ENCODE assay signal across 26 cellular contexts in the genomic region with DNA sequence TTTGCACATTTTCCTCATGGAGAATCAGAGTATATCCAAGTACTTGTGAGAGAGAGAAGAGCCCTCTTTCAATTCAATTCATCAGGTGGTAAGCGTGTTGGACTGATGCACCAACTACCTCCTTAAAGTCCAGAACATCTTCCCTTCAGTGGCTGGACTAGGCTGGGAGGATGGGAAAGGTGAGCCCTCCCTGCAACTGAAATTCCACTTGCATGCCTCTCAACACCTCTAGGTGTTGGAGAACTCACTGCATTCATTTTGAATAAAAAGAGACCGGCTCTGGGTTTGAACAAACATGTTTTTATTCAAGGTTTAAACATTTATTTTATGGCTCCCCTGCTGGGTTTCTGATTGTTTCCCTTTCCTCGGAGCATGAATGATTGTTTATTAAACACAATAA.
"Had no signal": no experiment of that assay in that cellular context is flagged by ENCODE, and none has a peak within 500 bp of the region (broad histone marks: within the 10 kb centered on the region; RNA-seq: fewer than 3 reads in every experiment).

No MANE protein-coding gene starts in this region.

- H3K9me3 ChIP-seq: ovary, psoas muscle, right lobe of liver, sigmoid colon, stomach, thoracic aorta, thyroid gland, tibial nerve, upper lobe of left lung, vagina had no signal

- H3K4me1 ChIP-seq: neural progenitor cell, parathyroid adenoma, psoas muscle, right lobe of liver, sigmoid colon, stomach, thyroid gland, tibial nerve, upper lobe of left lung, vagina had no signal

- H3K27me3 Mint-ChIP-seq: stimulated activated naive B cell treated with anti-CD40 and anti-IgM and Interleukin-4, amounts not matched to agents 10 μg/mL and 1 μg/mL and 100 μg/mL, for 72 hours; stimulated activated naive CD8-positive, alpha-beta T cell treated with anti-CD3 and anti-CD28 coated beads, Interleukin-15, Interleukin-2, amounts not matched to agents 100 ng/mL and 50 ng/mL, for 24 hours had no signal

- H3K27me3 ChIP-seq: neural progenitor cell, ovary, right lobe of liver, sigmoid colon, stomach, thyroid gland, tibial nerve, upper lobe of left lung, vagina had no signal

- H3K4me1 Mint-ChIP-seq: natural killer cell; stimulated activated effector memory CD8-positive, alpha-beta T cell treated with anti-CD3 and anti-CD28 coated beads, Interleukin-12 subunit alpha, Interleukin-12 subunit beta, amount 100 ng/mL, for 72 hours; stimulated activated naive B cell treated with anti-CD40 and anti-IgM and Interleukin-4, amounts not matched to agents 10 μg/mL and 1 μg/mL and 100 μg/mL, for 72 hours had no signal

- H3K4me3 ChIP-seq: neural progenitor cell, ovary, psoas muscle, right lobe of liver, sigmoid colon, stomach, thoracic aorta, thyroid gland, tibial nerve, upper lobe of left lung, vagina had no signal

- H3K36me3 ChIP-seq: neural progenitor cell, ovary, right lobe of liver, sigmoid colon, stomach, thoracic aorta, thyroid gland, tibial nerve, upper lobe of left lung, vagina had no signal

- H3K27ac Mint-ChIP-seq: natural killer cell; neural progenitor cell; progenitor cell of endocrine pancreas; stimulated activated effector memory CD8-positive, alpha-beta T cell treated with anti-CD3 and anti-CD28 coated beads, Interleukin-12 subunit alpha, Interleukin-12 subunit beta, amount 100 ng/mL, for 72 hours; stimulated activated naive B cell treated with anti-CD40 and anti-IgM and Interleukin-4, amounts not matched to agents 10 μg/mL and 1 μg/mL and 100 μg/mL, for 72 hours; stimulated activated naive CD8-positive, alpha-beta T cell treated with anti-CD3 and anti-CD28 coated beads, Interleukin-15, Interleukin-2, amounts not matched to agents 100 ng/mL and 50 ng/mL, for 24 hours had no signal

- H3K27ac ChIP-seq: neural progenitor cell, ovary, parathyroid adenoma, psoas muscle, right lobe of liver, sigmoid colon, stomach, thoracic aorta, thyroid gland, tibial nerve, upper lobe of left lung, vagina had no signal

- H3K9me3 Mint-ChIP-seq: nephron; neural progenitor cell; stimulated activated naive B cell treated with anti-CD40 and anti-IgM and Interleukin-4, amounts not matched to agents 10 μg/mL and 1 μg/mL and 100 μg/mL, for 72 hours; stimulated activated naive CD8-positive, alpha-beta T cell treated with anti-CD3 and anti-CD28 coated beads, Interleukin-15, Interleukin-2, amounts not matched to agents 100 ng/mL and 50 ng/mL, for 24 hours had no signal

- DNase-seq: natural killer cell; occipital lobe; ovary; posterior cingulate gyrus; psoas muscle; right lobe of liver; sigmoid colon; small intestine; stimulated activated CD4-positive, alpha-beta T cell treated with anti-CD3 and anti-CD28 coated beads, Interleukin-15, amount 100 ng/mL, for 24 hours; stimulated activated CD4-positive, alpha-beta T cell treated with anti-CD3 and anti-CD28 coated beads, Interleukin-2, amount 100 ng/mL, for 24 hours; stimulated activated CD4-positive, alpha-beta T cell treated with anti-CD3 and anti-CD28 coated beads, Interleukin-2, amount 100 ng/mL, for 48 hours; stimulated activated CD4-positive, alpha-beta T cell treated with anti-CD3 and anti-CD28 coated beads, Interleukin-4, amount 100 ng/mL, for 24 hours; stimulated activated naive B cell treated with anti-CD40 and anti-IgM and Interleukin-4, amounts not matched to agents 10 μg/mL and 1 μg/mL and 100 μg/mL, for 72 hours; stimulated activated naive CD4-positive, alpha-beta T cell treated with Interleukin-2 at 50 U/mL for 16 hours; stomach; thyroid gland; upper lobe of left lung had no signal

- ATAC-seq: natural killer cell; psoas muscle; stimulated activated effector memory CD8-positive, alpha-beta T cell treated with anti-CD3 and anti-CD28 coated beads, Interleukin-12 subunit alpha, Interleukin-12 subunit beta, amount 100 ng/mL, for 72 hours; stimulated activated naive B cell treated with anti-CD40 and anti-IgM and Interleukin-4, amounts not matched to agents 10 μg/mL and 1 μg/mL and 100 μg/mL, for 72 hours had no signal

- H3K36me3 Mint-ChIP-seq: natural killer cell; neural progenitor cell; stimulated activated effector memory CD8-positive, alpha-beta T cell treated with anti-CD3 and anti-CD28 coated beads, Interleukin-12 subunit alpha, Interleukin-12 subunit beta, amount 100 ng/mL, for 72 hours; stimulated activated naive B cell treated with anti-CD40 and anti-IgM and Interleukin-4, amounts not matched to agents 10 μg/mL and 1 μg/mL and 100 μg/mL, for 72 hours had no signal

- H3K4me3 Mint-ChIP-seq: natural killer cell; nephron; neural progenitor cell; stimulated activated effector memory CD8-positive, alpha-beta T cell treated with anti-CD3 and anti-CD28 coated beads, Interleukin-12 subunit alpha, Interleukin-12 subunit beta, amount 100 ng/mL, for 72 hours; stimulated activated naive B cell treated with anti-CD40 and anti-IgM and Interleukin-4, amounts not matched to agents 10 μg/mL and 1 μg/mL and 100 μg/mL, for 72 hours; stimulated activated naive CD8-positive, alpha-beta T cell treated with anti-CD3 and anti-CD28 coated beads, Interleukin-15, Interleukin-2, amounts not matched to agents 100 ng/mL and 50 ng/mL, for 24 hours had no signal
